ENCODE assay signal across 8 cellular contexts in the genomic region with DNA sequence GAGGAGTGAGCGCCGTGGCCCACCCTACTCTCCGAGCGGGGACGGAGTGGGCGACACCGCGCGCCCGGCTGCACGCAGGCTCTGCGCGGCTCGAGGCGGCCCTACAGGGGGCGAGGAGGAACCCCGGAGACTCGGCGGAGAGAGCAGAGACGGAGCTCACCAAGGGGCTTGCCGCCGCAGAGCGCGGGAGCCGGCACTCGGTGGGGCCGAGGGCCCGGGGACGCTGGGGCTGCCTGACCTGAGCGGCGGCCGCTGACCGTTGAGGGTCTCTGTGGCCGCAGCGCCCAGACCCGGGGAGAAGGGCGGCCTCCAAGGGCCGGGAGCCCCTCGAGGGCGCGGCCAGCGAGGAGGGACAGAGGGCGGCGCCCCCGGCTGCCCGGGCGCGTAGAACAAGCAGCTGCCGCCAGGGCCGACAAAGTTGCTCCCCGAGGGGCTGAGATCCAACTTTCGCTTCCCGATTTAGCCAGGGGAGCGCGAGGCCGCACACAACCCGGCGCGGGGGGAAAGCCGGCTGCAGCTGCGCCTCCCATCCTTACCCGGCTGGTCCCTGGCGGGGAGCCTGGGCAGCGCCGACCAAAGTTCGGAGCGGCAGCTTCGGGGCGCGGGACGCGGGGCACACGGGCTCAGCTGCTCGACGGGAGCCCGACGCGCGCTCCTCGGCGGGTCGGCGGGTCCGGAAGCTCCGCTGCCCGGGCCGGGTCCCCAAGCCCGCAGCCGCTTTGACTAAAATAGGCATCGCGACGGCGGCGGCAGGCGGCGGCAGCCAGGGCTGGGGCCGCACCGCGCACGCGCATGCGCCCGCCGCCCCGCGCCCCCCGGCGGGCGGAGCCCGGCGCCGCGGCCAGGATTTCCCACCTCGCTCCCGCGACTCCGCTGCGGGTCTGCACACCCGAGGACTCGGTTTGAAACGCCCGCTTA. TPM values are rescaled to one million over a fixed set of nuclear protein-coding genes. Genes with fewer than 3 reads are reported as not detected.
A peak's percentile ranks its signal among the peaks of the same experiment; 100 is the strongest.
DNase-seq lines count a peak whose midpoint lies in the region; ATAC-seq and TF ChIP-seq lines count a peak whose summit lies in the region.

No MANE protein-coding gene starts in this region.

- CTCF ChIA-PET in activated CD4-positive, alpha-beta memory T cell treated with anti-CD3 and anti-CD28 coated beads for 36 hours (lab: Charles Lee) = interaction anchor here (1.0 kb wide), 3 partner anchors 24 to 266 kb away, joined by 3 read pairs; a partner anchor contains a TSS

- no peaks in the 10 kb centered on the region for H3K36me3 Mint-ChIP-seq in activated CD4-positive, alpha-beta memory T cell treated with anti-CD3 and anti-CD28 coated beads for 36 hours

- POLR2A ChIA-PET in activated CD4-positive, alpha-beta memory T cell treated with anti-CD3 and anti-CD28 coated beads for 36 hours (lab: Charles Lee) = no interaction called here

- intact Hi-C loops in activated CD4-positive, alpha-beta memory T cell treated with anti-CD3 and anti-CD28 coated beads for 36 hours (cut with micrococcal nuclease) = loop anchor here (1.0 kb wide), 1 partner anchor 267 kb away; a partner anchor contains a TSS
- intact Hi-C loops in testis (cut with DNase I; ENCODE audit: low total_unique reads) = no loop called here

- H3K4me3 ChIP-seq in esophagus (ENCODE audit: low read depth in 1 of 2, low read length in 2 of 2) (peak overlapping the region; percentile 69 to 75), mononuclear cell (ENCODE audit: low read length) (peak overlapping the region; percentile 27), testis (peak overlapping the region; percentile 85 to 90)

- H3K36me3 ChIP-seq in esophagus (ENCODE audit: control insufficient read depth in 2 of 2, insufficient read depth in 2 of 2, low read length in 1 of 2) (no peaks in the 10 kb centered on the region), testis (ENCODE audit: low read depth, missing control alignments) (no peaks in the 10 kb centered on the region)

- H3K9me3 ChIP-seq in esophagus (ENCODE audit: control insufficient read depth in 2 of 2, insufficient read depth in 1 of 2, low read depth in 1 of 2, low read length in 1 of 2) = no peaks in the 10 kb centered on the region
- no peaks in the 10 kb centered on the region for H3K9me3 ChIP-seq in mononuclear cell (ENCODE audit: low read depth, low read length)
- H3K9me3 ChIP-seq in testis = no peaks in the 10 kb centered on the region

- H3K4me1 Mint-ChIP-seq in activated CD4-positive, alpha-beta memory T cell treated with anti-CD3 and anti-CD28 coated beads for 36 hours (ENCODE audit: low read depth) = peaks cover 9% of the 10 kb centered on the region

- DNase-seq in DMS53 (lab: John Stamatoyannopoulos, UW) (peak; percentile 54), DMS53 treated with DMSO at 0.1 percent for 48 hours (lab: John Stamatoyannopoulos, UW; ENCODE audit: unreplicated experiment) (no peak), LHCN-M2 (ENCODE audit: low read depth) (peak; percentile 73), testis (peak; percentile 54)
- peak; percentile 21 for DNase-seq in activated CD4-positive, alpha-beta memory T cell treated with anti-CD3 and anti-CD28 coated beads for 36 hours

- peak overlapping the region; percentile 44 for H3K4me3 Mint-ChIP-seq in activated CD4-positive, alpha-beta memory T cell treated with anti-CD3 and anti-CD28 coated beads for 36 hours

- H3K9me3 Mint-ChIP-seq in activated CD4-positive, alpha-beta memory T cell treated with anti-CD3 and anti-CD28 coated beads for 36 hours = no peaks in the 10 kb centered on the region

- TF ChIP-seq POLR2A in testis (IDR thresholded peaks at IDR 0.05) = no peak

- peaks cover 46% of the 10 kb centered on the region for H3K27me3 Mint-ChIP-seq in activated CD4-positive, alpha-beta memory T cell treated with anti-CD3 and anti-CD28 coated beads for 36 hours

- H3K4me1 ChIP-seq in esophagus (ENCODE audit: control insufficient read depth in 2 of 2, insufficient read depth in 2 of 2, low read length in 1 of 2) (peaks cover 0 to 8% of the 10 kb centered on the region in 2 donors), mononuclear cell (ENCODE audit: insufficient read depth, low read length) (peaks cover 13% of the 10 kb centered on the region), testis (no peaks in the 10 kb centered on the region)

- 1% methylated on average over 72 to 122 of the region's 122 CpGs for WGBS in esophagus, 2 donors
- 0% methylated on average over 4 to 88 of the region's 122 CpGs for WGBS in testis, 2 donors

- peak in 1 of 3 experiments; percentile 5 for TF ChIP-seq CTCF in testis (IDR thresholded peaks at IDR 0.05)

- H3K27ac ChIP-seq in esophagus (ENCODE audit: low read depth in 2 of 2, low read length in 1 of 2) (peak overlapping the region; percentile 27 to 45), testis (peak overlapping the region; percentile 79 to 84)

- H3K27me3 ChIP-seq in esophagus (ENCODE audit: control insufficient read depth in 1 of 2, insufficient read depth in 2 of 2, low read length in 2 of 2) (peaks cover 0 to 5% of the 10 kb centered on the region in 2 donors), mononuclear cell (ENCODE audit: insufficient read depth, low read length) (peaks cover 89% of the 10 kb centered on the region), testis (no peaks in the 10 kb centered on the region)

- peak; percentile 47 for ATAC-seq in GM21737 (IDR thresholded peaks at IDR 0.05; ENCODE audit: unreplicated experiment)

- no peak overlapping the region for H3K27ac Mint-ChIP-seq in activated CD4-positive, alpha-beta memory T cell treated with anti-CD3 and anti-CD28 coated beads for 36 hours

RNA-seq across cellular contexts. Expression of a gene that starts 43.1 kb away (rescaled TPM):
- total RNA-seq in LHCN-M2 (2014; rRNA removed) (64.8 and 77.9 TPM in 2 replicates), mononuclear cell (not detected), testis (1 to 10 TPM; 7.8 to 9.8 TPM)
- 28.9 TPM for polyA plus RNA-seq in LHCN-M2 (2012)
- not detected for total RNA-seq in activated CD4-positive, alpha-beta memory T cell treated with anti-CD3 and anti-CD28 coated beads for 36 hours
- polyA plus RNA-seq in esophagus (under 1 TPM in 1 of 2 donors, not detected in 1; 0.24 TPM), testis (ENCODE audit: insufficient read depth, low read depth, low replicate concordance) (13.8 TPM)

Comparison
In these comparisons a context has a peak if more than half of its experiments do, and no peak if none do; other contexts are left out.
1. H3K4me3 ChIP-seq: peak in every context shown above with its lines; median percentile 88 in testis; 72 in esophagus; 27 in mononuclear cell.